22 cellular contexts compared by ENCODE assay signal in the genomic region with DNA sequence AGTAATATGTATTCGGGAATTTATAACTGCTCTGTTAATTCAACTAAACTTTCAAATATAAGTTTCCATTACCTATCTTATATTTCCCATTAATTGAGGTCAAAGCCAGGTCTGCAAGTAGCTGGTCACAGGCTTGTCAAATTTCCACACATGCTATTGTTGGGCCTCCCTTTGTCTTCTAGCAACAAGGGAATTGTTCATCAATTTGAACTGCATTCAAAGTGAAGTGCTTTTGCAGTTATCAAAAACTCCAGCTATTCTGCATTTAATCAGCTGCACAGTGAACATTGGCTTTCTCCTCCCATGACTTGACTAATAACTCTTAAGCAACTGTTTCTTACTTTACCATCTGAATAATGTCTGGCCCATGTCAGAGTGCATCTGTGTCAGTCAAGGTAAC.
"Had no signal": no experiment of that assay in that cellular context is flagged by ENCODE, and none has a peak within 500 bp of the region (broad histone marks: within the 10 kb centered on the region; RNA-seq: fewer than 3 reads in every experiment).

No MANE protein-coding gene starts in this region.

- H3K4me3 Mint-ChIP-seq: activated CD4-positive, alpha-beta memory T cell treated with anti-CD3 and anti-CD28 coated beads for 36 hours; activated CD4-positive, alpha-beta T cell treated with anti-CD3 and anti-CD28 coated beads for 36 hours; activated naive CD8-positive, alpha-beta T cell treated with anti-CD3 and anti-CD28 coated beads, Interleukin-2, amount 10 ng/mL, durations not matched to agents 7 days and 5 days; activated T-helper 17 cell treated with anti-CD3 and anti-CD28 coated beads, Interleukin-2, amount 50 U/mL, for 72 hours; dendritic cell treated with granulocyte-macrophage colony-stimulating factor and Interleukin-4, amounts not matched to agents 40 ng/mL and 50 ng/mL, for 4 days; natural killer cell had no signal

- H3K27ac Mint-ChIP-seq: activated CD4-positive, alpha-beta memory T cell treated with anti-CD3 and anti-CD28 coated beads for 36 hours; activated CD4-positive, alpha-beta T cell treated with anti-CD3 and anti-CD28 coated beads for 36 hours; activated naive CD8-positive, alpha-beta T cell treated with anti-CD3 and anti-CD28 coated beads, Interleukin-2, amount 10 ng/mL, durations not matched to agents 7 days and 5 days; activated T-helper 17 cell treated with anti-CD3 and anti-CD28 coated beads, Interleukin-2, amount 50 U/mL, for 72 hours; dendritic cell treated with granulocyte-macrophage colony-stimulating factor and Interleukin-4, amounts not matched to agents 40 ng/mL and 50 ng/mL, for 4 days; natural killer cell had no signal

- H3K36me3 Mint-ChIP-seq: activated CD4-positive, alpha-beta memory T cell treated with anti-CD3 and anti-CD28 coated beads for 36 hours; activated naive CD8-positive, alpha-beta T cell treated with anti-CD3 and anti-CD28 coated beads, Interleukin-2, amount 10 ng/mL, durations not matched to agents 7 days and 5 days; natural killer cell had no signal

- H3K27ac ChIP-seq: cardiac muscle cell, esophagus muscularis mucosa, gastroesophageal sphincter, heart right ventricle, neutrophil, pancreas, transverse colon, vagina had no signal

- H3K4me1 Mint-ChIP-seq: activated CD4-positive, alpha-beta T cell treated with anti-CD3 and anti-CD28 coated beads for 36 hours; activated T-helper 17 cell treated with anti-CD3 and anti-CD28 coated beads, Interleukin-2, amount 50 U/mL, for 72 hours; natural killer cell had no signal

- ATAC-seq: activated CD4-positive, alpha-beta T cell treated with anti-CD3 and anti-CD28 coated beads for 36 hours; activated T-helper 17 cell treated with anti-CD3 and anti-CD28 coated beads, Interleukin-2, amount 50 U/mL, for 72 hours; gastroesophageal sphincter; heart right ventricle; natural killer cell; pancreas had no signal

- H3K4me3 ChIP-seq: cardiac muscle cell, esophagus muscularis mucosa, gastroesophageal sphincter, heart right ventricle, pancreas, spleen, transverse colon, vagina had no signal

- DNase-seq: activated CD4-positive, alpha-beta memory T cell treated with anti-CD3 and anti-CD28 coated beads for 36 hours; activated CD4-positive, alpha-beta T cell treated with anti-CD3 and anti-CD28 coated beads for 36 hours; activated naive CD4-positive, alpha-beta T cell; activated naive CD8-positive, alpha-beta T cell treated with anti-CD3 and anti-CD28 coated beads, Interleukin-2, amount 10 ng/mL, durations not matched to agents 7 days and 5 days; activated T-cell treated with anti-CD3 and anti-CD28 coated beads, Interleukin-2, amount 50 U/mL, for 1 hour; amygdala; effector memory CD4-positive, alpha-beta T cell; heart right ventricle; kidney glomerular epithelial cell; mesendoderm; natural killer cell; pancreas; spleen; stimulated activated naive CD4-positive, alpha-beta T cell treated with Interleukin-2 at 50 U/mL for 16 hours; transverse colon had no signal

- H3K9me3 Mint-ChIP-seq: activated CD4-positive, alpha-beta memory T cell treated with anti-CD3 and anti-CD28 coated beads for 36 hours; activated naive CD8-positive, alpha-beta T cell treated with anti-CD3 and anti-CD28 coated beads, Interleukin-2, amount 10 ng/mL, durations not matched to agents 7 days and 5 days; activated T-helper 17 cell treated with anti-CD3 and anti-CD28 coated beads, Interleukin-2, amount 50 U/mL, for 72 hours; dendritic cell treated with granulocyte-macrophage colony-stimulating factor and Interleukin-4, amounts not matched to agents 40 ng/mL and 50 ng/mL, for 4 days; natural killer cell had no signal

- H3K36me3 ChIP-seq: cardiac muscle cell, esophagus muscularis mucosa, gastroesophageal sphincter, heart right ventricle, neutrophil, pancreas, spleen, transverse colon, vagina had no signal

- H3K4me1 ChIP-seq: pancreas had no signal

- H3K9me3 ChIP-seq: esophagus muscularis mucosa, gastroesophageal sphincter, heart right ventricle, neutrophil, pancreas, transverse colon, vagina had no signal

- H3K27me3 Mint-ChIP-seq: activated CD4-positive, alpha-beta memory T cell treated with anti-CD3 and anti-CD28 coated beads for 36 hours; activated T-helper 17 cell treated with anti-CD3 and anti-CD28 coated beads, Interleukin-2, amount 50 U/mL, for 72 hours; dendritic cell treated with granulocyte-macrophage colony-stimulating factor and Interleukin-4, amounts not matched to agents 40 ng/mL and 50 ng/mL, for 4 days had no signal
